Comparison of ENCODE assay signal across 10 cellular contexts in the genomic region with DNA sequence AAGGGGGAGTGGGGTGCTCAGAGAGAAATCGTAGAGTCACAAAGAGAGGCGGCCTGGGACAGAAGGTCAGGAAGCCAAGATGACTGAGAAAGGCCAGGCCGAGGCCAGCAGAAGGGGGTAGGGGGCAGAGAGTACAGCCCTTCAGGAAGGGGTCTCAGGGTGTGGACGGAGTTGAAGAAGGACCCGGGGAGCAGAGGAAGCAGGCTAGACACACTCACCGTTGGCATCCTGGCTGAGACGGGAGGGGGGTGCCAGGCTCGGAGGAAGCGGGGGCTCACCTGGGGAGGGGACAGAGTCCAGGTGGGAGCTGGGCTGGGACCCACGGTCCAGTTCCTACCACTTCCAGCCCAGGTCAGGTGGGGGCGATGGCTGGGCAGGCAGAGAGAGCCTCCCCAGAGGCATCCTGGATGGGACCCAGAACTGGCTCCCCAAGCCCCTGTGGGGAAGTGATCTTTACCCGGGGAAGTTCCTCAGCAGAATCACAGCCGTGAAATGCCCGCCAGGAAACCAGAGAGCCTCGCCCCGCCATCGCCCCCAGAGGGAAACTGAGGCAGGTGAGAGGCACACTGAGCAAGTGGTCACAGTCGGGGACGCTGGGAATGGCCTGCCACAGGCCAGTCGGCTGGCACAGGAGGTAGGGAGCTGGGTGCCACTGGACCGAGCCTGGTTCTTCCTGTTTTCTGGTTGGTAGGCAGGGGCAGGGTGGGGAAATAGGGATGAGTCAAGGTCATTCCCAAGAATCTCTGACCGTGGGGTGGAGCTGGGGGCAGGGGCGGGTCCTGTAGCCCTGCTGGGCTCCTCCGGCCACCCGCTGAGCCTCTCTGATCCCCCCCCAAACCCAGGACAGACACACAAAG. TPM values are rescaled to one million over a fixed set of nuclear protein-coding genes. Genes with fewer than 3 reads are reported as not detected.
DNase-seq lines count a peak whose midpoint lies in the region; ATAC-seq and TF ChIP-seq lines count a peak whose summit lies in the region.
"Had no signal": no experiment of that assay in that cellular context is flagged by ENCODE, and none has a peak within 500 bp of the region (broad histone marks: within the 10 kb centered on the region; RNA-seq: fewer than 3 reads in every experiment).

No MANE protein-coding gene starts in this region.

- no peaks in the 10 kb centered on the region for H3K4me1 ChIP-seq in thoracic aorta (ENCODE audit: control insufficient read depth in 1 of 2, low read depth in 2 of 2)

- H3K4me3 Mint-ChIP-seq in activated T-cell treated with anti-CD3 and anti-CD28 coated beads, Interleukin-2, amount 50 U/mL, for 72 hours = peak overlapping the region; percentile 76 to 82

- H3K27ac Mint-ChIP-seq in activated T-cell treated with anti-CD3 and anti-CD28 coated beads, Interleukin-2, amount 50 U/mL, for 72 hours = peak overlapping the region; percentile 16
- H3K27ac Mint-ChIP-seq: CD4-positive, CD25-positive, alpha-beta regulatory T cell had no signal

- H3K9me3 ChIP-seq in WERI-Rb-1 (ENCODE audit: severe bottlenecking) (peaks cover 14% of the 10 kb centered on the region), iPS-18c (ENCODE audit: control insufficient read depth, insufficient read depth, low read length) (peaks cover 3% of the 10 kb centered on the region), thoracic aorta (peaks cover 16% of the 10 kb centered on the region)

- peaks cover 5 to 9% of the 10 kb centered on the region in 2 donors for H3K9me3 Mint-ChIP-seq in activated T-cell treated with anti-CD3 and anti-CD28 coated beads, Interleukin-2, amount 50 U/mL, for 72 hours

- no peak for DNase-seq in activated T-cell treated with anti-CD3 and anti-CD28 coated beads, Interleukin-2, amount 50 U/mL, for 72 hours
- no peak for DNase-seq in activated T-cell treated with anti-CD3 and anti-CD28 coated beads, Interleukin-2, amount 50 U/mL, for 48 hours
- DNase-seq in WERI-Rb-1 = no peak
- no peak for DNase-seq in thoracic aorta (ENCODE audit: low spot score)
- DNase-seq in LoVo (ENCODE audit: low spot score) = no peak
- no peak for DNase-seq in NCI-H2227 (lab: John Stamatoyannopoulos, UW; ENCODE audit: unreplicated experiment)
- DNase-seq: CD4-positive, CD25-positive, alpha-beta regulatory T cell had no signal

- TF ChIP-seq CTCF in WERI-Rb-1 (IDR thresholded peaks at IDR 0.05; ENCODE audit: low read depth, low read length) (peak; percentile 32; the same call in 1 of the 2 replicates), thoracic aorta (IDR thresholded peaks at IDR 0.05) (no peak)

- H3K4me3 ChIP-seq in WERI-Rb-1 (ENCODE audit: low read depth, low read length) (peak overlapping the region; percentile 79), iPS-18c (ENCODE audit: insufficient read depth, low read depth, low read length) (peak overlapping the region; percentile 70), thoracic aorta (peak overlapping the region; percentile 50)

- peaks cover 11 to 13% of the 10 kb centered on the region in 2 donors for H3K36me3 Mint-ChIP-seq in activated T-cell treated with anti-CD3 and anti-CD28 coated beads, Interleukin-2, amount 50 U/mL, for 72 hours (ENCODE audit: insufficient read depth in 2 of 2)

- no peak for ATAC-seq in activated T-cell treated with anti-CD3 and anti-CD28 coated beads, Interleukin-2, amount 50 U/mL, for 72 hours (replicated peaks in 1 of 2)
- ATAC-seq in thoracic aorta (ENCODE audit: insufficient number of reproducible peaks, low FRiP score, low read depth) (no peak), GM18517 (IDR thresholded peaks at IDR 0.05; ENCODE audit: unreplicated experiment) (no peak)

- H3K27ac ChIP-seq in WERI-Rb-1 = peak overlapping the region; percentile 34; the same call in 1 of the 2 replicates
- H3K27ac ChIP-seq in thoracic aorta = no peak overlapping the region

- no peaks in the 10 kb centered on the region for H3K27me3 Mint-ChIP-seq in activated T-cell treated with anti-CD3 and anti-CD28 coated beads, Interleukin-2, amount 50 U/mL, for 72 hours (ENCODE audit: low read depth)

- H3K27me3 ChIP-seq in WERI-Rb-1 (ENCODE audit: insufficient read depth, low read depth, severe bottlenecking) (no peaks in the 10 kb centered on the region), thoracic aorta (replicated peaks; ENCODE audit: insufficient read depth) (no peaks in the 10 kb centered on the region)

- peaks cover 37% of the 10 kb centered on the region for H3K36me3 ChIP-seq in WERI-Rb-1
- H3K36me3 ChIP-seq in thoracic aorta = no peaks in the 10 kb centered on the region

- peaks cover 15% of the 10 kb centered on the region for H3K4me1 Mint-ChIP-seq in activated T-cell treated with anti-CD3 and anti-CD28 coated beads, Interleukin-2, amount 50 U/mL, for 72 hours (ENCODE audit: low read depth)

RNA-seq across cellular contexts. Expression of a gene that starts 1.3 kb away (rescaled TPM):
- 10 to 100 TPM; 15.5 to 19.2 TPM for total RNA-seq in activated T-cell treated with anti-CD3 and anti-CD28 coated beads, Interleukin-2, amount 50 U/mL, for 72 hours
- 1 to 10 TPM; 5.4 to 6.4 TPM for total RNA-seq in thoracic aorta
- total RNA-seq: NCI-H460 had no signal

RNA-seq across cellular contexts. Expression of a gene that starts 12.8 kb away (rescaled TPM):
- total RNA-seq in activated T-cell treated with anti-CD3 and anti-CD28 coated beads, Interleukin-2, amount 50 U/mL, for 72 hours = not detected
- total RNA-seq in thoracic aorta = not detected
- total RNA-seq: CD4-positive, CD25-positive, alpha-beta regulatory T cell; NCI-H460 had no signal

RNA-seq across cellular contexts. Expression of a gene that starts 22.4 kb away (rescaled TPM):
- 10 to 100 TPM; 67.3 to 74.2 TPM for total RNA-seq in activated T-cell treated with anti-CD3 and anti-CD28 coated beads, Interleukin-2, amount 50 U/mL, for 72 hours
- total RNA-seq in thoracic aorta = 10 to 100 TPM; 32.4 to 56.9 TPM

RNA-seq across cellular contexts. Expression of a gene that starts 23.3 kb away (rescaled TPM):
- total RNA-seq in activated T-cell treated with anti-CD3 and anti-CD28 coated beads, Interleukin-2, amount 50 U/mL, for 72 hours = 10 to 100 TPM; 51.8 to 52.7 TPM
- 10 to 100 TPM; 17.4 to 26.8 TPM for total RNA-seq in thoracic aorta
